In genomic region chrX:1593286-1594271, GRCh38 we compare ENCODE assay signal across 10 cellular contexts. TPM values are rescaled to one million over a fixed set of nuclear protein-coding genes. Genes with fewer than 3 reads are reported as not detected.
A peak's percentile ranks its signal among the peaks of the same experiment; 100 is the strongest.
DNase-seq lines count a peak whose midpoint lies in the region; ATAC-seq and TF ChIP-seq lines count a peak whose summit lies in the region.
"Had no signal": no experiment of that assay in that cellular context is flagged by ENCODE, and none has a peak within 500 bp of the region (broad histone marks: within the 10 kb centered on the region; RNA-seq: fewer than 3 reads in every experiment).

No MANE protein-coding gene starts in this region.

- no peak overlapping the region for H3K14ac ChIP-seq in neuronal stem cell (ENCODE audit: low read length)

- H3K27ac Mint-ChIP-seq in CD8-positive, alpha-beta memory T cell: peak overlapping the region; percentile 75 to 97 (median 92)

- H3K4me2 ChIP-seq in OCI-LY1 (ENCODE audit: low read length): peak overlapping the region; percentile 91
- no peak overlapping the region for H3K4me2 ChIP-seq in neuronal stem cell (ENCODE audit: insufficient read depth, low read length, poor library complexity, severe bottlenecking)

- no peak overlapping the region for H3K18ac ChIP-seq in neuronal stem cell (ENCODE audit: low read length)

- no peaks in the 10 kb centered on the region for H4K20me1 ChIP-seq in OCI-LY1 (ENCODE audit: insufficient read depth, low read length)

- no peaks in the 10 kb centered on the region for H3K27me3 ChIP-seq in CD8-positive, alpha-beta memory T cell (ENCODE audit: insufficient read depth, low read length, poor library complexity, severe bottlenecking)
- no peaks in the 10 kb centered on the region for H3K27me3 ChIP-seq in OCI-LY1 (ENCODE audit: insufficient read depth, low read length)
- no peaks in the 10 kb centered on the region for H3K27me3 ChIP-seq in endocrine pancreas (ENCODE audit: control insufficient read depth, insufficient read depth, low read length)
- H3K27me3 ChIP-seq in neuronal stem cell (ENCODE audit: control insufficient read depth in 3 of 3, insufficient read depth in 3 of 3, low read depth in 1 of 3, low read length in 3 of 3): no peaks in the 10 kb centered on the region

- peaks cover 12% of the 10 kb centered on the region; the same call in 1 of the 2 replicates for H3F3A ChIP-seq in OCI-LY1 (ENCODE audit: insufficient read depth, low read length)

- peak overlapping the region; percentile 73 for H3K4me3 ChIP-seq in CD8-positive, alpha-beta memory T cell (ENCODE audit: low read length)
- H3K4me3 ChIP-seq in OCI-LY1 (ENCODE audit: low read depth, low read length, poor library complexity, severe bottlenecking) (peak overlapping the region; percentile 92), endocrine pancreas (ENCODE audit: control insufficient read depth, insufficient read depth, low read length) (no peak overlapping the region), neuronal stem cell (ENCODE audit: low read length in 2 of 2) (peak overlapping the region in 1 of 2 donors; percentile 95)

- no peak overlapping the region for H4K91ac ChIP-seq in neuronal stem cell (ENCODE audit: low read depth, low read length, poor library complexity)

- H4K8ac ChIP-seq in neuronal stem cell (ENCODE audit: low read depth, low read length): peak overlapping the region; percentile 4

- H2AK5ac ChIP-seq in neuronal stem cell (ENCODE audit: low read depth, low read length): no peak overlapping the region

- peak overlapping the region; percentile 87; the same call in 1 of the 2 replicates for H3K9ac ChIP-seq in OCI-LY1 (ENCODE audit: low read length)
- H3K9ac ChIP-seq in endocrine pancreas (ENCODE audit: control insufficient read depth, insufficient read depth, low read length): peak overlapping the region; percentile 23
- H3K9ac ChIP-seq in neuronal stem cell (ENCODE audit: low read depth, low read length, poor library complexity): peak overlapping the region; percentile 60

- peak in 1 of 5 donors; percentile 50 for DNase-seq in CD8-positive, alpha-beta memory T cell
- no peak for DNase-seq in neuronal stem cell (ENCODE audit: low spot score)
- no peak for DNase-seq in DMS153 treated with DMSO at 0.1 percent for 48 hours (lab: John Stamatoyannopoulos, UW; ENCODE audit: unreplicated experiment)
- DNase-seq: NCI-H2171 treated with DMSO at 0.1 percent for 48 hours had no signal

- H2AFZ ChIP-seq in OCI-LY1 (ENCODE audit: low read length): no peak overlapping the region
- no peak overlapping the region for H2AFZ ChIP-seq in neuronal stem cell (ENCODE audit: low read length)

- H3K79me1 ChIP-seq in neuronal stem cell (ENCODE audit: low read depth, low read length): peaks cover 41% of the 10 kb centered on the region

- H3K4me1 ChIP-seq in CD8-positive, alpha-beta memory T cell (ENCODE audit: insufficient read depth, low read length): peaks cover 20% of the 10 kb centered on the region
- H3K4me1 ChIP-seq in OCI-LY1 (ENCODE audit: insufficient read depth, low read length, severe bottlenecking) (peaks cover 22% of the 10 kb centered on the region), endocrine pancreas (ENCODE audit: control insufficient read depth, insufficient read depth, low read length) (no peaks in the 10 kb centered on the region), neuronal stem cell (ENCODE audit: control insufficient read depth in 2 of 2, insufficient read depth in 1 of 2, low read depth in 1 of 2, low read length in 2 of 2) (peaks cover 3 to 5% of the 10 kb centered on the region in 2 donors)

- H2BK12ac ChIP-seq in neuronal stem cell (ENCODE audit: low read length): no peak overlapping the region

- H3K27ac ChIP-seq in CD8-positive, alpha-beta memory T cell (ENCODE audit: low read depth, low read length): no peak overlapping the region
- no peak overlapping the region for H3K27ac ChIP-seq in OCI-LY1 (ENCODE audit: low read depth, low read length, poor library complexity, severe bottlenecking)
- no peak overlapping the region for H3K27ac ChIP-seq in neuronal stem cell (replicated peaks; ENCODE audit: low read length)

- no peak overlapping the region for H2BK15ac ChIP-seq in neuronal stem cell (ENCODE audit: low read length)

- TF ChIP-seq CTCF in OCI-LY1 (IDR thresholded peaks at IDR 0.05; ENCODE audit: low read length): no peak

- CTCF ChIA-PET in CD8-positive, alpha-beta memory T cell (lab: Charles Lee): no interaction called here

- peaks cover 48% of the 10 kb centered on the region for H3K36me3 ChIP-seq in CD8-positive, alpha-beta memory T cell (ENCODE audit: insufficient read depth, low read length)
- H3K36me3 ChIP-seq in OCI-LY1 (ENCODE audit: insufficient read depth, low read length) (peaks cover 53% of the 10 kb centered on the region), endocrine pancreas (ENCODE audit: control insufficient read depth, insufficient read depth, low read length) (peaks cover 11% of the 10 kb centered on the region), neuronal stem cell (replicated peaks in 1 of 2; ENCODE audit: control insufficient read depth in 2 of 2, insufficient read depth in 2 of 2, low read length in 2 of 2) (peaks cover 43 to 56% of the 10 kb centered on the region in 2 donors)

- H3K79me2 ChIP-seq in OCI-LY1 (ENCODE audit: insufficient read depth, low read length): peaks cover 26% of the 10 kb centered on the region

- no peaks in the 10 kb centered on the region for H3K9me3 ChIP-seq in CD8-positive, alpha-beta memory T cell (ENCODE audit: low read length)
- no peaks in the 10 kb centered on the region for H3K9me3 ChIP-seq in OCI-LY1 (ENCODE audit: low read length)
- H3K9me3 ChIP-seq in endocrine pancreas (ENCODE audit: control insufficient read depth, low read length): no peaks in the 10 kb centered on the region
- H3K9me3 ChIP-seq in neuronal stem cell (replicated peaks in 1 of 2; ENCODE audit: control insufficient read depth in 2 of 2, insufficient read depth in 1 of 2, low read depth in 1 of 2, low read length in 2 of 2): peaks cover 0 to 3% of the 10 kb centered on the region in 2 donors

- no peak for ATAC-seq in GM19395 (IDR thresholded peaks at IDR 0.05; ENCODE audit: unreplicated experiment)
- no peak for ATAC-seq in GM21528 (IDR thresholded peaks at IDR 0.05; ENCODE audit: low FRiP score, unreplicated experiment)
- no peak for ATAC-seq in GM19351 (IDR thresholded peaks at IDR 0.05; ENCODE audit: unreplicated experiment)

- no peak overlapping the region for H3K4ac ChIP-seq in neuronal stem cell (ENCODE audit: low read length)

- no peak overlapping the region for H2BK5ac ChIP-seq in neuronal stem cell (ENCODE audit: low read length)

- H2BK120ac ChIP-seq in neuronal stem cell (ENCODE audit: low read depth, low read length): no peak overlapping the region

- H3K23ac ChIP-seq in neuronal stem cell (ENCODE audit: low read depth, low read length, poor library complexity): peak overlapping the region; percentile 20

- H3K36me3 Mint-ChIP-seq in CD8-positive, alpha-beta memory T cell: peaks cover 0 to 58% (median 2%) of the 10 kb centered on the region in 3 donors

- H3K4me1 Mint-ChIP-seq in CD8-positive, alpha-beta memory T cell: peaks cover 27 to 45% (median 37%) of the 10 kb centered on the region in 3 donors

- peak overlapping the region; percentile 90 to 98 (median 92) for H3K4me3 Mint-ChIP-seq in CD8-positive, alpha-beta memory T cell

- no peaks in the 10 kb centered on the region for H3K9me3 Mint-ChIP-seq in CD8-positive, alpha-beta memory T cell
- H3K9me3 Mint-ChIP-seq: activated naive CD4-positive, alpha-beta T cell treated with anti-CD3 and anti-CD28 coated beads, Interleukin-2, amount 50 U/mL, for 72 hours had no signal

- no CpG with 5 or more reads among the region's 60 CpGs for WGBS in neuronal stem cell (ENCODE audit: extremely low coverage in 2 of 2, insufficient read length in 2 of 2, insufficient replicate concordance in 1 of 2), 2 donors

- POLR2A ChIA-PET in CD8-positive, alpha-beta memory T cell (lab: Charles Lee): no interaction called here

- peaks cover 0 to 3% of the 10 kb centered on the region in 2 donors for H3K27me3 Mint-ChIP-seq in CD8-positive, alpha-beta memory T cell

- H3K9me2 ChIP-seq in OCI-LY1 (ENCODE audit: low read depth, low read length): no peaks in the 10 kb centered on the region

RNA-seq across cellular contexts. Expression of gene AKAP17A, which starts 2.2 kb away (rescaled TPM):
- 10 to 100 TPM; 73.0 to 74.5 TPM for total RNA-seq in CD8-positive, alpha-beta memory T cell
- 52.1 TPM for polyA plus RNA-seq in CD8-positive, alpha-beta memory T cell
- 24.9 TPM for polyA plus RNA-seq in neuronal stem cell (2013, experiment 1 of 2)
- 23.8 TPM for polyA plus RNA-seq in neuronal stem cell (2013, experiment 2 of 2)

RNA-seq across cellular contexts. Expression of gene ASMT, which starts 21.3 kb away (rescaled TPM):
- total RNA-seq in CD8-positive, alpha-beta memory T cell: 1 to 10 TPM; 1.9 to 2.1 TPM
- polyA plus RNA-seq in CD8-positive, alpha-beta memory T cell: 0.40 TPM
- not detected for polyA plus RNA-seq in neuronal stem cell (2013, experiment 1 of 2)
- polyA plus RNA-seq in neuronal stem cell (2013, experiment 2 of 2): 0.06 TPM

RNA-seq across cellular contexts. Expression of gene P2RY8, which starts 56.6 kb away (rescaled TPM):
- 10 to 100 TPM; 47.1 to 50.1 TPM for total RNA-seq in CD8-positive, alpha-beta memory T cell
- 302 TPM for polyA plus RNA-seq in CD8-positive, alpha-beta memory T cell
- polyA plus RNA-seq in neuronal stem cell (2013, experiment 1 of 2): 0.26 TPM
- polyA plus RNA-seq in neuronal stem cell (2013, experiment 2 of 2): 0.29 TPM

Comparison
In these comparisons a context has a peak if more than half of its experiments do, and no peak if none do; other contexts are left out.
1. H3K9ac ChIP-seq: peak in every context shown above with its lines; median percentile 87 in OCI-LY1; 60 in neuronal stem cell; 23 in endocrine pancreas.